In the genomic region with DNA sequence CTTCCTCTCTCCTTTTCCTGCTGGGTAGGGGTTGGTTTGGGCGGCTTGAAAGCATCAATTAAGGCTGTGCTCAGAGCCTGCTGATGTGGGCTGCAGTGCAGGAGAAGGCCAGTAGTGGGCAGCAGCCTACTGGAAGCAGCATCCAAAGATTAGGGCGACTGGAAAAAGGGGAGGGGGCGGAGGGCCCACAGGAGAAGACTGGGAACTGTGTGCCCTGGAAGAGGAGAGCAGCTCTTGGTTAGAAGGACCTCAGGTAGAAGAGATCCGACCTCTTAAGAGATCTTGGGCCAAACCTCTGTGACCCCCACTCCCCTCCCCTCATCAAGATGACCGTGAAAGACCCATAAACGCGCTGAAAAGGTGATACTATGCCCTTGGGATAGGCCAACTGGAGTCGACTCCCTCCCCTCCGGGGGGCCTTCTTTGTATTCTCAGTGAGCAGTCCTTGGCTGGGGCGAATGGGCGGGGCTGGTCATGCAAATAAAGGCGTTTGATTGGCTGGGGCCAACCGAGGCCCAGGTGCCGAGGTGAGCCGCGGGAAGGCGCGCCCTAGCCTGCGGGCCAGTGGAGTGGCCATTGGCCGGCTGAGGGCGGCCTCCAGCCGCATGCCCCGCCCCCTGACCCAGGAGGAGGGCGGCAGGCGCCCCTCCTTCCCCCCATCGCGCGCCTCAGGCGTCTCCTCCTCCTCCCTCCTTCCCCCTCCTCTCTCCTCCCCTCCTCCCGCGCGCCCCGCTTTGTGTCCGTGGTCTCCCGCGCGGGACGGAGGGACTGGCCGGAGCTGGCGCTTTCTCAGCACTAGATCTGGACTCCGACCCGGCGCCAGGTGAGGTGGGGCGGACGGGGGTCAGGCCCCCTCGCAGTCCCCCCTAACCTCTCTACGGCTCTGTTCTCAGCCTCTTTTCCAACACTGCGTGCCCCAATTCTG, we compare ENCODE assay signal across 7 cellular contexts. TPM values are rescaled to one million over a fixed set of nuclear protein-coding genes. Genes with fewer than 3 reads are reported as not detected.
DNase-seq lines count a peak whose midpoint lies in the region; ATAC-seq and TF ChIP-seq lines count a peak whose summit lies in the region.

No MANE protein-coding gene starts in this region.

- H3K9me3 Mint-ChIP-seq in activated CD4-positive, alpha-beta T cell treated with anti-CD3 and anti-CD28 coated beads for 36 hours (ENCODE audit: low read depth), result no peaks in the 10 kb centered on the region
- no peaks in the 10 kb centered on the region for H3K9me3 Mint-ChIP-seq in memory B cell

- ATAC-seq in GM18861 (IDR thresholded peaks at IDR 0.05; ENCODE audit: unreplicated experiment) (peak; percentile 56), HG03064 (IDR thresholded peaks at IDR 0.05; ENCODE audit: low read depth, unreplicated experiment) (peak; percentile 38), memory B cell (ENCODE audit: low read depth) (peak; percentile 68)
- peak; percentile 65 for ATAC-seq in activated CD4-positive, alpha-beta T cell treated with anti-CD3 and anti-CD28 coated beads for 36 hours

- H3K36me3 Mint-ChIP-seq in activated CD4-positive, alpha-beta T cell treated with anti-CD3 and anti-CD28 coated beads for 36 hours (ENCODE audit: low read depth), result peaks cover 3% of the 10 kb centered on the region
- no peaks in the 10 kb centered on the region for H3K36me3 Mint-ChIP-seq in memory B cell

- peak overlapping the region; percentile 80 for H3K4me3 Mint-ChIP-seq in activated CD4-positive, alpha-beta T cell treated with anti-CD3 and anti-CD28 coated beads for 36 hours
- H3K4me3 Mint-ChIP-seq in memory B cell, result peak overlapping the region; percentile 87

- DNase-seq in NCI-H2196 (lab: John Stamatoyannopoulos, UW; ENCODE audit: unreplicated experiment), result peak; percentile 89
- DNase-seq in activated CD4-positive, alpha-beta T cell treated with anti-CD3 and anti-CD28 coated beads for 36 hours, result peak; percentile 82
- peak in 5 of 10 donors; percentile 40 to 58 (median 55) for DNase-seq in dorsolateral prefrontal cortex
- DNase-seq in memory B cell (ENCODE audit: low spot score in 2 of 2), result peak in 1 of 2 donors; percentile 44
- peak; percentile 64 for DNase-seq in stimulated activated naive CD4-positive, alpha-beta T cell treated with Interleukin-2 at 50 U/mL for 16 hours (lab: John Stamatoyannopoulos, UW)

- TF ChIP-seq CTCF in dorsolateral prefrontal cortex (IDR thresholded peaks at IDR 0.05 in 54 of 56, conservative IDR thresholded peaks at IDR 0.05 in 2 of 56; ENCODE audit: low read depth in 1 of 56, partially characterized antibody in 56 of 56), result peak in 54 of 56 donors; percentile 41 to 78 (median 64)

- intact Hi-C loops in activated CD4-positive, alpha-beta T cell treated with anti-CD3 and anti-CD28 coated beads for 36 hours (cut with DNase I, micrococcal nuclease), result loop anchor here (1.0 to 10.0 kb wide), 8 partner anchors 20 to 800 kb away; partner anchors contain the start of gene ZMYM3 (in 1 of the 2)
- intact Hi-C loops in dorsolateral prefrontal cortex (cut with DNase I), result no loop called here

- H3K4me1 Mint-ChIP-seq in activated CD4-positive, alpha-beta T cell treated with anti-CD3 and anti-CD28 coated beads for 36 hours, result peaks cover 26% of the 10 kb centered on the region
- peaks cover 36% of the 10 kb centered on the region for H3K4me1 Mint-ChIP-seq in memory B cell

- H3K27me3 ChIP-seq in dorsolateral prefrontal cortex, result peaks cover 0 to 66% (median 13%) of the 10 kb centered on the region in 45 donors

- H3K4me3 ChIP-seq in dorsolateral prefrontal cortex, result peak overlapping the region in 51 of 59 donors; percentile 2 to 57 (median 37)

- H3K27ac Mint-ChIP-seq in activated CD4-positive, alpha-beta T cell treated with anti-CD3 and anti-CD28 coated beads for 36 hours, result peak overlapping the region; percentile 87
- no peak overlapping the region for H3K27ac Mint-ChIP-seq in memory B cell

- CTCF ChIA-PET in activated CD4-positive, alpha-beta T cell treated with anti-CD3 and anti-CD28 coated beads for 36 hours (lab: Charles Lee), result no interaction called here

- H3K27me3 Mint-ChIP-seq in activated CD4-positive, alpha-beta T cell treated with anti-CD3 and anti-CD28 coated beads for 36 hours, result no peaks in the 10 kb centered on the region
- H3K27me3 Mint-ChIP-seq in memory B cell, result no peaks in the 10 kb centered on the region

- POLR2A ChIA-PET in activated CD4-positive, alpha-beta T cell treated with anti-CD3 and anti-CD28 coated beads for 36 hours (lab: Charles Lee), result no interaction called here

- H3K27ac ChIP-seq in dorsolateral prefrontal cortex, result peak overlapping the region in 25 of 59 donors; percentile 13 to 75 (median 47)

RNA-seq across cellular contexts. Expression of gene DLG3, which starts 10.1 kb away (rescaled TPM):
- 10 to 100 TPM; 18.4 to 27.8 TPM for total RNA-seq in activated CD4-positive, alpha-beta T cell treated with anti-CD3 and anti-CD28 coated beads for 36 hours
- 10 to 100 TPM; 14.3 to 83.4 (median 53.5) TPM for total RNA-seq in dorsolateral prefrontal cortex

RNA-seq across cellular contexts. Expression of gene GDPD2, which starts 31.6 kb away (rescaled TPM):
- total RNA-seq in activated CD4-positive, alpha-beta T cell treated with anti-CD3 and anti-CD28 coated beads for 36 hours, result under 1 TPM in 1 of 2 experiments, not detected in 1; 0.11 TPM
- 10 to 100 TPM in 12 of 120 experiments, 1 to 10 TPM in 107, under 1 TPM in 1; 0.74 to 14.8 (median 6.0) TPM for total RNA-seq in dorsolateral prefrontal cortex

Comparison
In these comparisons a context has a peak if more than half of its experiments do, and no peak if none do; other contexts are left out.
1. intact Hi-C loops: an anchor here in activated CD4-positive, alpha-beta T cell treated with anti-CD3 and anti-CD28 coated beads for 36 hours (1.0 to 10.0 kb wide); none called in dorsolateral prefrontal cortex.